ENCODE assay signal across 28 cellular contexts in the genomic region with DNA sequence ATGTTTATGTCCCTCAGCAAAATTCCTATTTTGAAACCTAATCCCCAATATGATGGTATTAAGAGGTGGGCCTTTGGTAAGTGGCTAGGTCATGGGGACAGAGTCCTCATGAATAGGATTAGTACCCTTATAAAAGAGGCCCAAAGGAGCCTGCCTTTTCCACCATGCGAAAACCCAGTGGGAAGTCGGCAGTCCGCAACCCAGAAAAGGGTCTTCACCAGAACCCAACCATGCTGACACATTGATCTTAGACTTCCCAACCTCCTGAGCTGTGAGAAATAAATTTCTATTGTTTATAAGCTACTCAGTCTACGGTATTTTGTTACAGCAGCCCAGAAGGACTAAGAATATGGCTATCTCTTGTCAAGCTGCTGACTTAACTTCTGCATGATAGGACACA.
"Had no signal": no experiment of that assay in that cellular context is flagged by ENCODE, and none has a peak within 500 bp of the region (broad histone marks: within the 10 kb centered on the region; RNA-seq: fewer than 3 reads in every experiment).

No MANE protein-coding gene starts in this region.

- H3K27ac ChIP-seq: ascending aorta, KMS-11, SJSA1, WERI-Rb-1 had no signal

- ATAC-seq: activated T-cell treated with anti-CD3 and anti-CD28 coated beads, Interleukin-2, amount 50 U/mL, for 4 hours; Panc1 had no signal

- H3K27ac Mint-ChIP-seq: activated CD4-positive, alpha-beta memory T cell treated with anti-CD3 and anti-CD28 coated beads for 36 hours; activated CD4-positive, alpha-beta T cell treated with anti-CD3 and anti-CD28 coated beads, Interleukin-2, amount 10 ng/mL, durations not matched to agents 7 days and 5 days; activated naive CD8-positive, alpha-beta T cell treated with anti-CD3 and anti-CD28 coated beads, Interleukin-2, amount 10 ng/mL, durations not matched to agents 7 days and 5 days; activated T-helper 1 cell treated with anti-CD3 and anti-CD28 coated beads, Interleukin-12 subunit alpha, Interleukin-12 subunit beta, Interleukin-2, Interleukin-4 antibody, amounts not matched to agents 30 ng/mL and 10 ng/mL and 1 ng/mL, durations not matched to agents 14 hours and 24 hours and 36 hours had no signal

- H3K4me3 ChIP-seq: ascending aorta, cardiac muscle cell, SJSA1 had no signal

- DNase-seq: activated CD4-positive, alpha-beta memory T cell treated with anti-CD3 and anti-CD28 coated beads for 36 hours; activated CD4-positive, alpha-beta T cell treated with anti-CD3 and anti-CD28 coated beads, Interleukin-2, amount 10 ng/mL, durations not matched to agents 7 days and 5 days; activated CD8-positive, alpha-beta memory T cell treated with anti-CD3 and anti-CD28 coated beads, Interleukin-2, amount 50 U/mL, for 4 hours; activated effector memory CD4-positive, alpha-beta T cell treated with Interleukin-2 at 50 U/mL for 16 hours; activated naive CD4-positive, alpha-beta T cell treated with anti-CD3 and anti-CD28 coated beads, Interleukin-2, amount 50 U/mL, for 16 hours; activated naive CD8-positive, alpha-beta T cell treated with anti-CD3 and anti-CD28 coated beads, Interleukin-2, amount 10 ng/mL, durations not matched to agents 7 days and 5 days; activated T-cell treated with anti-CD3 and anti-CD28 coated beads for 4 hours; activated T-cell treated with anti-CD3 and anti-CD28 coated beads, Interleukin-2, amount 50 U/mL, for 4 hours; amygdala; MM.1S; MV-4-11; NCI-H1092; NCI-H1436 treated with DMSO at 0.1 percent for 48 hours; NCI-H1694 treated with DMSO at 0.1 percent for 48 hours; NCI-H2029; NCI-H345; NCI-H524 treated with DMSO at 0.1 percent for 48 hours; SHP77 treated with DMSO at 0.1 percent for 48 hours; SW 1271; T-helper 1 cell; T1000; WERI-Rb-1 had no signal

- H3K4me2 ChIP-seq: KMS-11 had no signal

- H3K9ac ChIP-seq: KMS-11 had no signal

- H3K9me3 ChIP-seq: ascending aorta, SJSA1 had no signal

- H3K9me3 Mint-ChIP-seq: activated CD4-positive, alpha-beta memory T cell treated with anti-CD3 and anti-CD28 coated beads for 36 hours; activated CD4-positive, alpha-beta T cell treated with anti-CD3 and anti-CD28 coated beads, Interleukin-2, amount 10 ng/mL, durations not matched to agents 7 days and 5 days; activated naive CD8-positive, alpha-beta T cell treated with anti-CD3 and anti-CD28 coated beads, Interleukin-2, amount 10 ng/mL, durations not matched to agents 7 days and 5 days; activated T-cell treated with anti-CD3 and anti-CD28 coated beads, Interleukin-2, amount 50 U/mL, for 4 hours; activated T-helper 1 cell treated with anti-CD3 and anti-CD28 coated beads, Interleukin-12 subunit alpha, Interleukin-12 subunit beta, Interleukin-2, Interleukin-4 antibody, amounts not matched to agents 30 ng/mL and 10 ng/mL and 1 ng/mL, durations not matched to agents 14 hours and 24 hours and 36 hours had no signal

- H3K27me3 Mint-ChIP-seq: activated CD4-positive, alpha-beta memory T cell treated with anti-CD3 and anti-CD28 coated beads for 36 hours; activated CD4-positive, alpha-beta T cell treated with anti-CD3 and anti-CD28 coated beads, Interleukin-2, amount 10 ng/mL, durations not matched to agents 7 days and 5 days; activated naive CD8-positive, alpha-beta T cell treated with anti-CD3 and anti-CD28 coated beads, Interleukin-2, amount 10 ng/mL, durations not matched to agents 7 days and 5 days had no signal

- H3K27me3 ChIP-seq: ascending aorta, cardiac muscle cell, SJSA1 had no signal

- H3K4me1 ChIP-seq: ascending aorta had no signal

- H3K4me1 Mint-ChIP-seq: activated CD4-positive, alpha-beta T cell treated with anti-CD3 and anti-CD28 coated beads, Interleukin-2, amount 10 ng/mL, durations not matched to agents 7 days and 5 days; activated naive CD8-positive, alpha-beta T cell treated with anti-CD3 and anti-CD28 coated beads, Interleukin-2, amount 10 ng/mL, durations not matched to agents 7 days and 5 days had no signal

- H3K4me3 Mint-ChIP-seq: activated CD4-positive, alpha-beta memory T cell treated with anti-CD3 and anti-CD28 coated beads for 36 hours; activated CD4-positive, alpha-beta T cell treated with anti-CD3 and anti-CD28 coated beads, Interleukin-2, amount 10 ng/mL, durations not matched to agents 7 days and 5 days; activated naive CD8-positive, alpha-beta T cell treated with anti-CD3 and anti-CD28 coated beads, Interleukin-2, amount 10 ng/mL, durations not matched to agents 7 days and 5 days; activated T-cell treated with anti-CD3 and anti-CD28 coated beads, Interleukin-2, amount 50 U/mL, for 4 hours; activated T-helper 1 cell treated with anti-CD3 and anti-CD28 coated beads, Interleukin-12 subunit alpha, Interleukin-12 subunit beta, Interleukin-2, Interleukin-4 antibody, amounts not matched to agents 30 ng/mL and 10 ng/mL and 1 ng/mL, durations not matched to agents 14 hours and 24 hours and 36 hours had no signal
